ENCODE assay signal across 28 cellular contexts in the genomic region with DNA sequence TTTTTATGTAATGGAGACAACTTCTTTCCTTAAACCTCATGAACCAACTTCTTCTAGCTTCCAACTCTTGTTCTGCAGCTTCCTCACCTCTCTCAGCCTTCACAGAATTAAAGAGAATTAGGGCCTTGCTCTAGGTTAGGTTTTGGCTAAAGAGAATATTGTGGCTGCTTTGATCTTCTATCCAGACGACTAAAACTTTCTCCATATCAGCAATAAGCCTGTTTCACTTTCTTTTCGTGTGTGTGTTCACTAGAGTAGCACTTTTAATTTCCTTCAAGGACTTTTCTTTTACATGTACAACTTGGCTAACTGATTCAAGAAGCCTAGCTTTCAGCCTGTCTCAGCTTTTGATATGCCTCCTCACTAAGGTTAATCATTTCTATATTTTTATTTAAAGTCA.
A peak's percentile ranks its signal among the peaks of the same experiment; 100 is the strongest.
DNase-seq lines count a peak whose midpoint lies in the region; ATAC-seq and TF ChIP-seq lines count a peak whose summit lies in the region.
"Had no signal": no experiment of that assay in that cellular context is flagged by ENCODE, and none has a peak within 500 bp of the region (broad histone marks: within the 10 kb centered on the region; RNA-seq: fewer than 3 reads in every experiment).

No MANE protein-coding gene starts in this region.

- no peaks in the 10 kb centered on the region for H3K36me3 ChIP-seq in KMS-11 (ENCODE audit: insufficient read depth)
- H3K36me3 ChIP-seq: BLaER1 treated with 17β-estradiol and CSF1 and Interleukin-3, amounts not matched to agents 10 nM and 100 nM; Peyer's patch had no signal

- H3K36me3 Mint-ChIP-seq in nephron (ENCODE audit: low read depth) = peaks cover 8% of the 10 kb centered on the region

- no peaks in the 10 kb centered on the region for H3K4me1 ChIP-seq in KMS-11 (ENCODE audit: low read depth, poor library complexity, severe bottlenecking)
- H3K4me1 ChIP-seq: A549; BLaER1 treated with 17β-estradiol and CSF1 and Interleukin-3, amounts not matched to agents 10 nM and 100 nM; Peyer's patch had no signal

- no peaks in the 10 kb centered on the region for H3K79me2 ChIP-seq in KMS-11 (ENCODE audit: insufficient read depth, low read depth)

- no peaks in the 10 kb centered on the region for H3K27me3 ChIP-seq in KMS-11 (ENCODE audit: insufficient read depth, low read depth)
- H3K27me3 ChIP-seq: BLaER1 treated with 17β-estradiol and CSF1 and Interleukin-3, amounts not matched to agents 10 nM and 100 nM; Peyer's patch had no signal

- H2AFZ ChIP-seq in KMS-11 (ENCODE audit: low read depth) = no peak overlapping the region
- H2AFZ ChIP-seq: GM23248 had no signal

- H3K4me1 Mint-ChIP-seq in nephron = peaks cover 28% of the 10 kb centered on the region

- H3K27me3 Mint-ChIP-seq in nephron (ENCODE audit: low read depth) = peaks cover 3% of the 10 kb centered on the region
- H3K27me3 Mint-ChIP-seq: CD4-positive, alpha-beta T cell had no signal

- peak overlapping the region; percentile 36; the same call in 1 of the 2 replicates for H3K4me2 ChIP-seq in KMS-11
- H3K4me2 ChIP-seq: A549; BLaER1 treated with 17β-estradiol and CSF1 and Interleukin-3, amounts not matched to agents 10 nM and 100 nM had no signal

- TF ChIP-seq CTCF in KMS-11 (conservative IDR thresholded peaks at IDR 0.05; ENCODE audit: low read depth, low read length) (no peak), nephron (IDR thresholded peaks at IDR 0.05; ENCODE audit: unreplicated experiment in 3 of 3) (no peak)

- no peak overlapping the region for H3K4me3 ChIP-seq in KMS-11 (IDR thresholded peaks at IDR 0.05; ENCODE audit: insufficient read depth, low read depth, low read length)
- H3K4me3 ChIP-seq: A549; BLaER1 treated with 17β-estradiol and CSF1 and Interleukin-3, amounts not matched to agents 10 nM and 100 nM; GM23248; Peyer's patch; SK-N-MC had no signal

- peaks cover 12% of the 10 kb centered on the region for H3K9me3 Mint-ChIP-seq in nephron
- H3K9me3 Mint-ChIP-seq: T-helper 1 cell treated with Interleukin-12 subunit alpha and Interleukin-12 subunit beta and Interleukin-4 antibody, amounts not matched to agents 30 μg/mL and 1 μg/mL, for 36 hours had no signal

- H3K4me3 Mint-ChIP-seq in nephron = no peak overlapping the region
- H3K4me3 Mint-ChIP-seq: CD4-positive, alpha-beta T cell; T-helper 1 cell treated with Interleukin-12 subunit alpha and Interleukin-12 subunit beta and Interleukin-4 antibody, amounts not matched to agents 30 μg/mL and 1 μg/mL, for 36 hours had no signal

- H3K27ac Mint-ChIP-seq in nephron = peak overlapping the region in 2 of 3 experiments; percentile 21 to 46
- H3K27ac Mint-ChIP-seq: CD4-positive, alpha-beta T cell; T-helper 1 cell treated with Interleukin-12 subunit alpha and Interleukin-12 subunit beta and Interleukin-4 antibody, amounts not matched to agents 30 μg/mL and 1 μg/mL, for 36 hours had no signal

- no peaks in the 10 kb centered on the region for H4K20me1 ChIP-seq in KMS-11 (ENCODE audit: insufficient read depth)
- H4K20me1 ChIP-seq: BLaER1 treated with 17β-estradiol and CSF1 and Interleukin-3, amounts not matched to agents 10 nM and 100 nM had no signal

- no peak overlapping the region for H3K9ac ChIP-seq in KMS-11
- H3K9ac ChIP-seq: BLaER1 treated with 17β-estradiol and CSF1 and Interleukin-3, amounts not matched to agents 10 nM and 100 nM; GM23248 had no signal

- DNase-seq in OCI-M1 (lab: John Stamatoyannopoulos, UW) (peak; percentile 77), COR-L47 (lab: John Stamatoyannopoulos, UW) (no peak), SHP77 (lab: John Stamatoyannopoulos, UW) (no peak)
- DNase-seq in activated CD4-positive, alpha-beta T cell treated with anti-CD3 and anti-CD28 coated beads for 48 hours = no peak
- DNase-seq: AML-193; CD4-positive, alpha-beta T cell; DMS53; GM23248; H7; Karpas-422; MV-4-11; NCI-H1105 treated with DMSO at 0.1 percent for 48 hours; NCI-H146; NCI-H2029; NCI-H446 treated with DMSO at 0.1 percent for 48 hours; NCI-H526; NCI-H82; Peyer's patch; SIG-M5; SW 1271 had no signal

- no peak overlapping the region for H3K27ac ChIP-seq in KMS-11
- H3K27ac ChIP-seq: A549; BLaER1 treated with 17β-estradiol and CSF1 and Interleukin-3, amounts not matched to agents 10 nM and 100 nM; GM23248; Peyer's patch; SK-N-MC had no signal

- peak; percentile 38 for ATAC-seq in GM18868 (IDR thresholded peaks at IDR 0.05; ENCODE audit: unreplicated experiment)
- no peak for ATAC-seq in HG03159 (IDR thresholded peaks at IDR 0.05; ENCODE audit: unreplicated experiment)
- ATAC-seq: A549 had no signal
